Comparison of ENCODE assay signal across 8 cellular contexts in genomic region chr9:34380511-34381315, GRCh38. TPM values are rescaled to one million over a fixed set of nuclear protein-coding genes. Genes with fewer than 3 reads are reported as not detected.
DNase-seq lines count a peak whose midpoint lies in the region; ATAC-seq and TF ChIP-seq lines count a peak whose summit lies in the region.

No MANE protein-coding gene starts in this region.

- DNase-seq in COLO829 (ENCODE audit: low spot score) (peak; percentile 76), HCEC 1CT (peak; percentile 72), NCI-H345 treated with DMSO at 0.1 percent for 48 hours (lab: John Stamatoyannopoulos, UW; ENCODE audit: unreplicated experiment) (peak; percentile 70), colonic mucosa (peak; percentile 89), left colon (peak; percentile 79 to 85)
- peak; percentile 80 for DNase-seq in activated CD4-positive, alpha-beta T cell treated with anti-CD3 and anti-CD28 coated beads, Interleukin-2, amount 10 ng/mL, durations not matched to agents 7 days and 5 days
- peak; percentile 42 to 73 for DNase-seq in stimulated activated CD4-positive, alpha-beta T cell treated with anti-CD3 and anti-CD28 coated beads, Interleukin-1b, Interleukin-23, amount 100 ng/mL, for 1 hour (ENCODE audit: low read depth in 2 of 2)
- no peak for DNase-seq in NK-92 treated with Interleukin-12 subunit alpha and Interleukin-12 subunit beta, amount 100 ng/mL, for 24 hours (lab: John Stamatoyannopoulos, UW)

- H3K27ac ChIP-seq in colonic mucosa: peak overlapping the region; percentile 34

- no peaks in the 10 kb centered on the region for H3K36me3 Mint-ChIP-seq in activated CD4-positive, alpha-beta T cell treated with anti-CD3 and anti-CD28 coated beads, Interleukin-2, amount 10 ng/mL, durations not matched to agents 7 days and 5 days (ENCODE audit: low read depth)

- POLR2A ChIA-PET in activated CD4-positive, alpha-beta T cell treated with anti-CD3 and anti-CD28 coated beads, Interleukin-2, amount 10 ng/mL, durations not matched to agents 7 days and 5 days (lab: Charles Lee): interaction anchor here (0.6 to 1.1 kb wide), 2 partner anchors 10 to 59 kb away, joined by 4 read pairs; no protein-coding TSS in a partner anchor

- peaks cover 8% of the 10 kb centered on the region for H3K4me1 ChIP-seq in colonic mucosa

- peaks cover 40% of the 10 kb centered on the region for H3K4me1 Mint-ChIP-seq in activated CD4-positive, alpha-beta T cell treated with anti-CD3 and anti-CD28 coated beads, Interleukin-2, amount 10 ng/mL, durations not matched to agents 7 days and 5 days

- peaks cover 11% of the 10 kb centered on the region for H3K27me3 Mint-ChIP-seq in activated CD4-positive, alpha-beta T cell treated with anti-CD3 and anti-CD28 coated beads, Interleukin-2, amount 10 ng/mL, durations not matched to agents 7 days and 5 days

- peak overlapping the region; percentile 69 for H3K4me3 ChIP-seq in colonic mucosa

- intact Hi-C loops in colonic mucosa (cut with DNase I) (no loop called here), left colon (cut with DNase I, micrococcal nuclease) (no loop called here)

- peak overlapping the region; percentile 80 for H3K4me3 Mint-ChIP-seq in activated CD4-positive, alpha-beta T cell treated with anti-CD3 and anti-CD28 coated beads, Interleukin-2, amount 10 ng/mL, durations not matched to agents 7 days and 5 days

- H3K27me3 ChIP-seq in colonic mucosa: no peaks in the 10 kb centered on the region

- H3K9ac ChIP-seq in colonic mucosa (ENCODE audit: low read depth in 2 of 2, low read length in 2 of 2): peak overlapping the region; percentile 71 to 86

- H3K27ac Mint-ChIP-seq in activated CD4-positive, alpha-beta T cell treated with anti-CD3 and anti-CD28 coated beads, Interleukin-2, amount 10 ng/mL, durations not matched to agents 7 days and 5 days: peak overlapping the region; percentile 87

- H3K9me3 Mint-ChIP-seq in activated CD4-positive, alpha-beta T cell treated with anti-CD3 and anti-CD28 coated beads, Interleukin-2, amount 10 ng/mL, durations not matched to agents 7 days and 5 days: no peaks in the 10 kb centered on the region

- H3K9me3 ChIP-seq in colonic mucosa: no peaks in the 10 kb centered on the region

- peak; percentile 64 for ATAC-seq in left colon

- CTCF ChIA-PET in activated CD4-positive, alpha-beta T cell treated with anti-CD3 and anti-CD28 coated beads, Interleukin-2, amount 10 ng/mL, durations not matched to agents 7 days and 5 days (lab: Charles Lee): interaction anchor here (1.4 to 3.3 kb wide), 4 partner anchors 8 to 128 kb away, joined by 3 to 43 read pairs (median 6); no protein-coding TSS in a partner anchor

- TF ChIP-seq CTCF in colonic mucosa (IDR thresholded peaks at IDR 0.05): no peak

- no peaks in the 10 kb centered on the region for H3K36me3 ChIP-seq in colonic mucosa

RNA-seq across cellular contexts. Expression of gene MYORG, which starts 4.0 kb away (rescaled TPM):
- 1 to 10 TPM; 2.7 to 2.8 TPM for total RNA-seq in activated CD4-positive, alpha-beta T cell treated with anti-CD3 and anti-CD28 coated beads, Interleukin-2, amount 10 ng/mL, durations not matched to agents 7 days and 5 days
- total RNA-seq in colonic mucosa (10 to 100 TPM; 57.0 to 68.6 TPM), left colon (10 to 100 TPM; 65.2 to 72.3 TPM)

RNA-seq across cellular contexts. Expression of gene NUDT2, which starts 51.3 kb away (rescaled TPM):
- total RNA-seq in activated CD4-positive, alpha-beta T cell treated with anti-CD3 and anti-CD28 coated beads, Interleukin-2, amount 10 ng/mL, durations not matched to agents 7 days and 5 days: 10 to 100 TPM; 17.5 to 19.7 TPM
- 10 to 100 TPM; 25.6 to 28.4 TPM for total RNA-seq in colonic mucosa
- total RNA-seq in left colon: 10 to 100 TPM; 14.0 to 19.2 TPM

RNA-seq across cellular contexts. Expression of gene KIF24, which starts 51.6 kb away (rescaled TPM):
- total RNA-seq in activated CD4-positive, alpha-beta T cell treated with anti-CD3 and anti-CD28 coated beads, Interleukin-2, amount 10 ng/mL, durations not matched to agents 7 days and 5 days: 10 to 100 TPM; 11.0 to 12.5 TPM
- total RNA-seq in colonic mucosa: 1 to 10 TPM; 2.2 to 7.3 TPM
- 1 to 10 TPM; 1.3 to 2.2 TPM for total RNA-seq in left colon

Comparison
In these comparisons a context has a peak if more than half of its experiments do, and no peak if none do; other contexts are left out.
1. RNA of gene MYORG, which starts 4.0 kb away (total RNA-seq): 65.2 to 72.3 TPM in left colon and 57.0 to 68.6 TPM in colonic mucosa; 2.7 to 2.8 TPM in activated CD4-positive, alpha-beta T cell treated with anti-CD3 and anti-CD28 coated beads, Interleukin-2, amount 10 ng/mL, durations not matched to agents 7 days and 5 days; every median in the first group is over 10 times any median in the second.